Comparison of ENCODE assay signal across 18 cellular contexts in the genomic region with DNA sequence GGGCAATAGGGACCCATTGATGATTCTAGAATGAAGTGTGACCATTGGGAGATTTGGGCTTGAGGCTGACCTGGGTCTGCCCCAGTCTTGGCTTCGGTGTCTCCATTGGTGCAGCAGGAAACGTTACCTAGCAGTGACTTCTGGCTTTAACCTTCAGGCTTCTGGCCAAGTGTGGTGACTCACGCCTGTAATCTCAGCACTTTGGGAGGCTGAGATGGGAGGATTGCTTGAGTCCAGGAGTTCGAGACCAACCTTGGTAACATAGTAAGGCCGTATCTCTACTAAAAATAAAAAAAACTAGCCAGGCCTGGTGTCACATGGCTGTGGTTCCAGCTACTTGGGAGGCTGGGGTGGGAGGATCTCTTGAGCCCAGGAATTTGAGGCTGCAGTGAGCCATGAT. TPM values are rescaled to one million over a fixed set of nuclear protein-coding genes. Genes with fewer than 3 reads are reported as not detected.
DNase-seq lines count a peak whose midpoint lies in the region; ATAC-seq, FAIRE-seq and TF ChIP-seq lines count a peak whose summit lies in the region.
"Had no signal": no experiment of that assay in that cellular context is flagged by ENCODE, and none has a peak within 500 bp of the region (broad histone marks: within the 10 kb centered on the region; RNA-seq: fewer than 3 reads in every experiment).

No MANE protein-coding gene starts in this region.

- no peak for FAIRE-seq in A549 (lab: Jason Lieb, UNC)

- peak overlapping the region; percentile 80 to 91; a peak in 4 of 6 replicates for H3K27ac ChIP-seq in A549
- H3K27ac ChIP-seq in CD4-positive, alpha-beta T cell (ENCODE audit: low read depth, low read length) = no peak overlapping the region
- H3K27ac ChIP-seq: KMS-11, PC-9, SK-N-MC had no signal

- TF ChIP-seq POLR2A in A549 (IDR thresholded peaks at IDR 0.05; ENCODE audit: low read length) = no peak

- no peak for TF ChIP-seq EP300 in A549 (IDR thresholded peaks at IDR 0.05)

- no peaks in the 10 kb centered on the region for H3K9me3 Mint-ChIP-seq in CD4-positive, alpha-beta T cell
- H3K9me3 Mint-ChIP-seq in activated B cell treated with CpG ODN at 0.5 μM for 24 hours = no peaks in the 10 kb centered on the region
- no peaks in the 10 kb centered on the region for H3K9me3 Mint-ChIP-seq in naive B cell
- H3K9me3 Mint-ChIP-seq: GM23338, HFFc6 had no signal

- POLR2A ChIA-PET in A549 (lab: Yijun Ruan, JAX) (no interaction called here), activated B cell treated with CpG ODN at 0.5 μM for 24 hours (lab: Charles Lee) (no interaction called here)
- POLR2A ChIA-PET in CD4-positive, alpha-beta T cell (lab: Charles Lee) = interaction anchor here (3.3 kb wide), 1 partner anchor 11 kb away, joined by 12 read pairs; no protein-coding TSS in a partner anchor

- H3K9me3 ChIP-seq in A549 = no peaks in the 10 kb centered on the region
- H3K9me3 ChIP-seq in CD4-positive, alpha-beta T cell (ENCODE audit: control insufficient read depth, low read length) = no peaks in the 10 kb centered on the region
- H3K9me3 ChIP-seq: BE2C had no signal

- H3K27ac Mint-ChIP-seq in CD4-positive, alpha-beta T cell = peak overlapping the region; percentile 25
- peak overlapping the region; percentile 0 for H3K27ac Mint-ChIP-seq in activated B cell treated with CpG ODN at 0.5 μM for 24 hours
- peak overlapping the region in 5 of 6 donors; percentile 46 to 78 (median 66) for H3K27ac Mint-ChIP-seq in naive B cell
- H3K27ac Mint-ChIP-seq: GM23338, HFFc6 had no signal

- no peak overlapping the region for H3K4me2 ChIP-seq in A549
- H3K4me2 ChIP-seq: GM23338, KMS-11, PC-9 had no signal

- no peak for TF ChIP-seq RAD21 in A549 (conservative IDR thresholded peaks at IDR 0.05 in 1 of 2, IDR thresholded peaks at IDR 0.05 in 1 of 2)

- CTCF ChIA-PET in A549 (lab: Yijun Ruan, JAX) = interaction anchor here (2.0 kb wide), 1 partner anchor 8 kb away, joined by 9 read pairs; no protein-coding TSS in a partner anchor
- CTCF ChIA-PET in CD4-positive, alpha-beta T cell (lab: Charles Lee) = no interaction called here
- CTCF ChIA-PET in activated B cell treated with CpG ODN at 0.5 μM for 24 hours (lab: Charles Lee) = interaction anchor here (1.2 to 1.8 kb wide), 2 partner anchors 8 to 9 kb away, joined by 3 to 9 read pairs; no protein-coding TSS in a partner anchor

- H3K36me3 Mint-ChIP-seq in CD4-positive, alpha-beta T cell (ENCODE audit: low read depth) = peaks cover 85% of the 10 kb centered on the region
- H3K36me3 Mint-ChIP-seq in activated B cell treated with CpG ODN at 0.5 μM for 24 hours (ENCODE audit: low read depth) (peaks cover 68% of the 10 kb centered on the region), naive B cell (peaks cover 14 to 17% of the 10 kb centered on the region in 2 donors)

- H3K27me3 Mint-ChIP-seq in CD4-positive, alpha-beta T cell = no peaks in the 10 kb centered on the region
- no peaks in the 10 kb centered on the region for H3K27me3 Mint-ChIP-seq in activated B cell treated with CpG ODN at 0.5 μM for 24 hours
- no peaks in the 10 kb centered on the region for H3K27me3 Mint-ChIP-seq in naive B cell

- intact Hi-C loops in CD4-positive, alpha-beta T cell (cut with DNase I, micrococcal nuclease) = no loop called here
- intact Hi-C loops in activated B cell treated with CpG ODN at 0.5 μM for 24 hours (cut with micrococcal nuclease) = loop anchor here (10.0 kb wide), 3 partner anchors 246 to 424 kb away; a partner anchor contains a TSS

- H3K27me3 ChIP-seq in CD4-positive, alpha-beta T cell (ENCODE audit: control insufficient read depth, insufficient read depth, low read length) = no peaks in the 10 kb centered on the region
- H3K27me3 ChIP-seq: BE2C had no signal

- H3K4me3 Mint-ChIP-seq in CD4-positive, alpha-beta T cell = no peak overlapping the region
- H3K4me3 Mint-ChIP-seq in activated B cell treated with CpG ODN at 0.5 μM for 24 hours (no peak overlapping the region), naive B cell (peak overlapping the region in 1 of 8 donors; percentile 6)
- H3K4me3 Mint-ChIP-seq: GM23338, HFFc6 had no signal

- no peak for TF ChIP-seq CTCF in A549 (IDR thresholded peaks at IDR 0.05)
- TF ChIP-seq CTCF in CD4-positive, alpha-beta T cell (IDR thresholded peaks at IDR 0.05) = no peak
- TF ChIP-seq CTCF in activated B cell treated with CpG ODN at 0.5 μM for 24 hours (IDR thresholded peaks at IDR 0.05) = no peak

- H3K4me1 Mint-ChIP-seq in CD4-positive, alpha-beta T cell (ENCODE audit: low read depth) = peaks cover 24% of the 10 kb centered on the region
- H3K4me1 Mint-ChIP-seq in activated B cell treated with CpG ODN at 0.5 μM for 24 hours (peaks cover 67% of the 10 kb centered on the region), naive B cell (peaks cover 36 to 69% (median 67%) of the 10 kb centered on the region in 3 donors)

- no peak for DNase-seq in A549 (ENCODE audit: low read depth in 1 of 2, low spot score in 1 of 2)
- DNase-seq in CD4-positive, alpha-beta T cell = no peak
- no peak for DNase-seq in activated B cell treated with CpG ODN at 0.5 μM for 24 hours
- no peak for DNase-seq in naive B cell
- DNase-seq in HPDE6-E6E7 (ENCODE audit: extremely low spot score) = no peak
- no peak for DNase-seq in effector CD8-positive, alpha-beta T cell (lab: John Stamatoyannopoulos, UW)
- DNase-seq: BE2C, DMS 273 treated with DMSO at 0.1 percent for 48 hours, EL, HFFc6, MM.1S, NCI-H1105, NCI-H1694 treated with DMSO at 0.1 percent for 48 hours, PC-9 had no signal

- no peak for ATAC-seq in A549
- ATAC-seq in CD4-positive, alpha-beta T cell (ENCODE audit: poor library complexity) = no peak
- ATAC-seq in activated B cell treated with CpG ODN at 0.5 μM for 24 hours (ENCODE audit: low read depth) = no peak
- ATAC-seq in naive B cell (ENCODE audit: low read depth in 2 of 2) = no peak
- no peak for ATAC-seq in HG03342 (IDR thresholded peaks at IDR 0.05; ENCODE audit: unreplicated experiment)
- ATAC-seq: GM23338 had no signal

- no peak overlapping the region for H3K4me3 ChIP-seq in A549
- H3K4me3 ChIP-seq: GM23338, PC-9, SK-N-MC had no signal

- WGBS in A549 (ENCODE audit: missing lambda C conversion rate) = 57% methylated on average over 5 of the region's 5 CpGs

- peaks cover 34% of the 10 kb centered on the region for H3K4me1 ChIP-seq in A549

TF ChIP-seq in A549, 52 proteins besides CTCF, POLR2A, EP300 and RAD21:
- TF ChIP-seq RFX5 (IDR thresholded peaks at IDR 0.05) (no peak), EHMT2 (IDR thresholded peaks at IDR 0.05; ENCODE audit: low read depth) (no peak), RARB (CRISPR knock-in tag; IDR thresholded peaks at IDR 0.05) (no peak), FOSB (CRISPR knock-in tag; IDR thresholded peaks at IDR 0.05) (no peak), SMC3 (IDR thresholded peaks at IDR 0.05) (no peak), FOSL2 (IDR thresholded peaks at IDR 0.05) (no peak), FOSL2 (CRISPR knock-in tag; IDR thresholded peaks at IDR 0.05) (peak; percentile 42)

RNA-seq across cellular contexts. Expression of a gene that starts 7.3 kb away (rescaled TPM):
- polyA plus RNA-seq in A549 (2011; rRNA removed) (1.7 and 2.2 TPM in 2 replicates), A549 (2017; fragmentation: RNase III; extraction: RNeasy Plus Mini Kit Qiagen cat#74134 plus additional on column Dnase treatment) (13.1 to 14.3 TPM (median 13.6 TPM) in 3 replicates), naive B cell (ENCODE audit: low read depth in 6 of 6) (10 to 100 TPM; 10.1 to 52.1 (median 25.2) TPM)
- 4.2 and 6.1 TPM in 2 replicates for polyA plus RNA-seq in A549 (2012; cell fraction: cytosol; rRNA removed)
- polyA plus RNA-seq in A549 (2012; cell fraction: nucleus; rRNA removed) = 9.9 and 11.3 TPM in 2 replicates
- polyA minus RNA-seq in A549 (2011; rRNA and poly(A)+ RNA removed) = 3.3 and 4.6 TPM in 2 replicates
- 10 to 100 TPM; 40.7 to 43.1 TPM for total RNA-seq in CD4-positive, alpha-beta T cell
- 81.8 and 103 TPM in 2 replicates for total RNA-seq in activated B cell treated with CpG ODN at 0.5 μM for 24 hours

RNA-seq across cellular contexts. Expression of a gene that starts 36.4 kb away (rescaled TPM):
- polyA plus RNA-seq in A549 (2011; rRNA removed) (2.7 and 4.8 TPM in 2 replicates), A549 (2017; fragmentation: RNase III; extraction: RNeasy Plus Mini Kit Qiagen cat#74134 plus additional on column Dnase treatment) (1.6 to 2.4 TPM (median 1.8 TPM) in 3 replicates), naive B cell (ENCODE audit: low read depth in 6 of 6) (not detected)
- polyA plus RNA-seq in A549 (2012; cell fraction: cytosol; rRNA removed) = 0.61 and 0.80 TPM in 2 replicates
- 2.0 and 2.8 TPM in 2 replicates for polyA plus RNA-seq in A549 (2012; cell fraction: nucleus; rRNA removed)
- 3.0 and 3.3 TPM in 2 replicates for polyA minus RNA-seq in A549 (2011; rRNA and poly(A)+ RNA removed)
- total RNA-seq in CD4-positive, alpha-beta T cell = under 1 TPM; 0.39 to 0.52 TPM
- not detected in 2 replicates for total RNA-seq in activated B cell treated with CpG ODN at 0.5 μM for 24 hours
- total RNA-seq: HFFc6 had no signal

RNA-seq across cellular contexts. Expression of a gene that starts 39.2 kb away (rescaled TPM):
- polyA plus RNA-seq in A549 (2011; rRNA removed) = 8.3 and 10.6 TPM in 2 replicates
- 29.2 and 30.3 TPM in 2 replicates for polyA plus RNA-seq in A549 (2012; cell fraction: cytosol; rRNA removed)
- 56.0 and 85.3 TPM in 2 replicates for polyA plus RNA-seq in A549 (2012; cell fraction: nucleus; rRNA removed)
- polyA plus RNA-seq in A549 (2017; fragmentation: RNase III; extraction: RNeasy Plus Mini Kit Qiagen cat#74134 plus additional on column Dnase treatment) = 23.2 to 26.9 TPM (median 26.4 TPM) in 3 replicates
- polyA minus RNA-seq in A549 (2011; rRNA and poly(A)+ RNA removed) = 19.2 and 23.6 TPM in 2 replicates
- total RNA-seq in CD4-positive, alpha-beta T cell = 10 to 100 TPM; 18.1 to 21.4 TPM
- 65.6 and 80.5 TPM in 2 replicates for total RNA-seq in activated B cell treated with CpG ODN at 0.5 μM for 24 hours
- polyA plus RNA-seq in naive B cell (ENCODE audit: low read depth in 6 of 6) = 10 to 100 TPM; 22.4 to 44.0 (median 26.0) TPM

Comparison
In these comparisons a context has a peak if more than half of its experiments do, and no peak if none do; other contexts are left out.
1. H3K27ac Mint-ChIP-seq: peak in every context shown above with its lines; median percentile 66 in naive B cell; 25 in CD4-positive, alpha-beta T cell; 0 in activated B cell treated with CpG ODN at 0.5 μM for 24 hours.